1 cellular context compared by ENCODE assay signal in the genomic region with DNA sequence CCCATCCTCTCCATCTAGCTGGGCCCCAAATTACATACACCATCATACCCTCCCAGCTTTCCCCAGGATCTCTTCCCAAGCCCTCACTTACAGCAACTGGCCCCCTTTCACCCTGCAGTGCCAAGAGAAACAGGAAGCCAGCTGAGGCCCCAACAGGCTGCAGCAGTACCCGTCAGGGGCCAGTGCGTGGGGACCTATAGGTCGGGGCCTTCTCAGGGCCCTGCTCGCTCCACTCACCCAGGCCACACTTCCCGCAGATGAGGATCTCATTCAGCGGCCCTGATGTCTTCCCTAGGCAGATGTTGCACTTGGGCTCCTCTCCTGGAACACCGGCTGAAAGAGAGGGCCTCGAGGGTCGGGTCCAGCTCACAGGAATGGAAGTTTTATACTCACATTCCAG.
TF ChIP-seq lines count a peak whose summit lies in the region.

No MANE protein-coding gene starts in this region.

TF ChIP-seq in HCT116, 20 proteins besides CTCF, POLR2A, EP300 and RAD21:
- no peak for TF ChIP-seq SRF (IDR thresholded peaks at IDR 0.05; ENCODE audit: low read depth)
